Comparison of ENCODE assay signal across 13 cellular contexts in the genomic region with DNA sequence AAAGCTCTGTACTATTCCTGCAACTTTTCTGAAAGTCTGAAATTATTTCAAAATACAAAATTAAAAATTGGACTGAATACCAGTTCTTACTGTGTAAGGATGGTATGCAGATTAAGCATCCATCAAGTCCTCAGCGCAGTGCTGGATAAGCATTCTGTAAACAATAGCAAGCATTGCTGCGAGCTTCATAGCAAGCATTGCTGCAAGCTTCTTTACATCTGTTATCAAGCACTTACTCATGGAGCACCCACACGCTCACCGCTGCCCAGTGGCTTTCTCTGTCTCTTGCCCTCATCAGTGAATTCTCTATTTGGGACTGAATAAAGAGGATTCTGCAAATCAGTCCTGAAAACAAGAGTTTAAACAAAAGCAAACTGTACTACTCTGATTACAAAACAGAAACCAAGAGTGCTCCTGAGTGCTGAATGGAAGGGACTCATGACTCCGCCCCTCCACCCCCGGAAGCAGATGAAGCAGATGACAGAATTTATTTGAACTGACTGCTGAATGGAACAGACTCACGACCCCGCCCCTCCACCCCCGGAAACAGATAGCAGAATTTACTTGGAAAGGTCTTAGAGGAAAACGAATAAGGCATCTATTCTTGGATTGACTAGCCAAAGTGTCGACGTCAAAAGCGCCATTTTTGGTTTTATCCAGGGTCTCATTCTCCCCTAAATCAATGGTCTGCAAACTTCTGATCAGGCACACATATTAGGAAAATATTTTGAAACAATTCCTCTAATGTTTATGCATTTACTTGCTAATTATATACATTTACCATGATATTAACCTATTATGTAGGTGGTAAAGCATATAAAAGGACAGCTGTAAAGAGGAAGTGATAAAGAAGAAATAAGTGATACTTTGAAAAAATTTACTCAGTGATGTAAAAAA. TPM values are rescaled to one million over a fixed set of nuclear protein-coding genes. Genes with fewer than 3 reads are reported as not detected.
DNase-seq lines count a peak whose midpoint lies in the region; ATAC-seq, FAIRE-seq and TF ChIP-seq lines count a peak whose summit lies in the region.
"Had no signal": no experiment of that assay in that cellular context is flagged by ENCODE, and none has a peak within 500 bp of the region (broad histone marks: within the 10 kb centered on the region; RNA-seq: fewer than 3 reads in every experiment).

No MANE protein-coding gene starts in this region.

- H2AFZ ChIP-seq in K562 (ENCODE audit: low read depth, low read length) (no peak overlapping the region), neuronal stem cell (ENCODE audit: low read length) (peak overlapping the region; percentile 78)

- peaks cover 2 to 20% (median 12%) of the 10 kb centered on the region in 9 donors for H3K9me3 Mint-ChIP-seq in naive thymus-derived CD8-positive, alpha-beta T cell

- in situ Hi-C loops in K562 (cut with MboI) (no loop called here), GM13976 (cut with MboI; ENCODE audit: low sequenced_read_pairs, unreplicated experiment) (no loop called here)

- no peak overlapping the region for H3K4me3 Mint-ChIP-seq in naive thymus-derived CD8-positive, alpha-beta T cell
- H3K4me3 Mint-ChIP-seq: memory B cell; T-helper 1 cell treated with Interleukin-12 subunit alpha and Interleukin-12 subunit beta and Interleukin-4 antibody, amounts not matched to agents 30 μg/mL and 1 μg/mL, for 36 hours had no signal

- H3K9me1 ChIP-seq in K562 (ENCODE audit: control insufficient read depth, insufficient read depth, low read length) = no peaks in the 10 kb centered on the region

- H3K9me3 ChIP-seq in K562 (replicated peaks; ENCODE audit: control insufficient read depth, insufficient read depth, low read depth, low read length) = no peaks in the 10 kb centered on the region
- H3K9me3 ChIP-seq in neuronal stem cell (replicated peaks in 1 of 2; ENCODE audit: control insufficient read depth in 2 of 2, insufficient read depth in 1 of 2, low read depth in 1 of 2, low read length in 2 of 2) = peaks cover 0 to 2% of the 10 kb centered on the region in 2 donors

- H2BK120ac ChIP-seq in neuronal stem cell (ENCODE audit: low read depth, low read length) = no peak overlapping the region

- H3K79me1 ChIP-seq in neuronal stem cell (ENCODE audit: low read depth, low read length) = no peaks in the 10 kb centered on the region

- H3K36me3 ChIP-seq in K562 (ENCODE audit: control insufficient read depth, insufficient read depth, low read length) = no peaks in the 10 kb centered on the region
- no peaks in the 10 kb centered on the region for H3K36me3 ChIP-seq in neuronal stem cell (replicated peaks in 1 of 2; ENCODE audit: control insufficient read depth in 2 of 2, insufficient read depth in 2 of 2, low read length in 2 of 2)

- FAIRE-seq in K562 (lab: Jason Lieb, UNC) = no peak

- no peak overlapping the region for H3K27ac Mint-ChIP-seq in naive thymus-derived CD8-positive, alpha-beta T cell
- H3K27ac Mint-ChIP-seq: memory B cell; T-helper 1 cell treated with Interleukin-12 subunit alpha and Interleukin-12 subunit beta and Interleukin-4 antibody, amounts not matched to agents 30 μg/mL and 1 μg/mL, for 36 hours had no signal

- BruUV-seq in K562 (replicated peaks; lab: Mats Ljungman, UMichigan) = no TSS peak

- no peak overlapping the region for H2BK12ac ChIP-seq in neuronal stem cell (ENCODE audit: low read length)

- H3K27ac ChIP-seq in K562 (ENCODE audit: extremely low read depth, low read depth, low read length) = no peak overlapping the region
- H3K27ac ChIP-seq in neuronal stem cell (replicated peaks; ENCODE audit: low read length) = no peak overlapping the region

- no peaks in the 10 kb centered on the region for H3K4me1 Mint-ChIP-seq in naive thymus-derived CD8-positive, alpha-beta T cell
- H3K4me1 Mint-ChIP-seq: memory B cell had no signal

- 9% methylated on average over 13 of the region's 13 CpGs for WGBS in K562 (ENCODE audit: insufficient coverage, low coverage, missing lambda C conversion rate)
- WGBS in neuronal stem cell (ENCODE audit: extremely low coverage in 2 of 2, insufficient read length in 2 of 2, insufficient replicate concordance in 1 of 2), 2 donors = no CpG with 5 or more reads among the region's 13 CpGs

- no peaks in the 10 kb centered on the region for H3K27me3 ChIP-seq in K562 (ENCODE audit: control insufficient read depth in 2 of 2, insufficient read depth in 2 of 2, low read length in 2 of 2)
- H3K27me3 ChIP-seq in neuronal stem cell (ENCODE audit: control insufficient read depth in 3 of 3, insufficient read depth in 3 of 3, low read depth in 1 of 3, low read length in 3 of 3) = peaks cover 0 to 4% (median 0%) of the 10 kb centered on the region in 3 experiments

- POLR2A ChIA-PET in K562 (lab: Yijun Ruan, JAX) = no interaction called here
- POLR2A ChIA-PET in naive thymus-derived CD8-positive, alpha-beta T cell (lab: Charles Lee) = no interaction called here

- no peak overlapping the region for H3K4ac ChIP-seq in neuronal stem cell (ENCODE audit: low read length)

- H3K79me2 ChIP-seq in K562 (ENCODE audit: control insufficient read depth, insufficient read depth, low read length) = no peaks in the 10 kb centered on the region

- peaks cover 15 to 33% (median 16%) of the 10 kb centered on the region in 5 donors for H3K27me3 Mint-ChIP-seq in naive thymus-derived CD8-positive, alpha-beta T cell

- TF ChIP-seq CTCF in K562 (IDR thresholded peaks at IDR 0.05 in 2 of 3, conservative IDR thresholded peaks at IDR 0.05 in 1 of 3; ENCODE audit: insufficient read depth in 2 of 3, low read depth in 1 of 3, low read length in 3 of 3) (no peak), GM13976 (IDR thresholded peaks at IDR 0.05; ENCODE audit: borderline replicate concordance, control extremely low read depth, extremely low read depth, insufficient read depth, missing control alignments) (no peak)

- H3K23ac ChIP-seq in neuronal stem cell (ENCODE audit: low read depth, low read length, poor library complexity) = no peak overlapping the region

- H3K4me3 ChIP-seq in K562 = no peak overlapping the region
- no peak overlapping the region for H3K4me3 ChIP-seq in neuronal stem cell (ENCODE audit: low read length in 2 of 2)

- peaks cover 0 to 13% (median 0%) of the 10 kb centered on the region in 3 donors for H3K36me3 Mint-ChIP-seq in naive thymus-derived CD8-positive, alpha-beta T cell

- intact Hi-C loops in K562 (cut with micrococcal nuclease) = no loop called here

- no peaks in the 10 kb centered on the region for H4K20me1 ChIP-seq in K562 (replicated peaks; ENCODE audit: control insufficient read depth, insufficient read depth, low read length)

- ATAC-seq in K562 = peak; percentile 55; the same call in 1 of the 3 replicates
- no peak for ATAC-seq in naive thymus-derived CD8-positive, alpha-beta T cell
- ATAC-seq in GM18498 (IDR thresholded peaks at IDR 0.05; ENCODE audit: unreplicated experiment) = no peak

- no peak overlapping the region for H2AK5ac ChIP-seq in neuronal stem cell (ENCODE audit: low read depth, low read length)

- no peak for TF ChIP-seq POLR2A in K562 (conservative IDR thresholded peaks at IDR 0.05)

- no peak overlapping the region for H3K18ac ChIP-seq in neuronal stem cell (ENCODE audit: low read length)

- H2BK5ac ChIP-seq in neuronal stem cell (ENCODE audit: low read length) = no peak overlapping the region

- H3K9ac ChIP-seq in K562 (ENCODE audit: insufficient read depth in 1 of 2, low read depth in 2 of 2, low read length in 2 of 2) (no peak overlapping the region), neuronal stem cell (ENCODE audit: low read depth, low read length, poor library complexity) (no peak overlapping the region)

- no peak for TF ChIP-seq RAD21 in K562 (CRISPR knock-in tag; conservative IDR thresholded peaks at IDR 0.05 in 1 of 2, IDR thresholded peaks at IDR 0.05 in 1 of 2)

- H4K8ac ChIP-seq in neuronal stem cell (ENCODE audit: low read depth, low read length) = no peak overlapping the region

- H3K4me2 ChIP-seq in K562 (ENCODE audit: insufficient read depth, low read length) (0 out of 2 replicates have a peak overlapping the region, but pooled peaks have one; percentile 19), neuronal stem cell (ENCODE audit: insufficient read depth, low read length, poor library complexity, severe bottlenecking) (no peak overlapping the region)

- no peak overlapping the region for H4K91ac ChIP-seq in neuronal stem cell (ENCODE audit: low read depth, low read length, poor library complexity)

- DNase-seq in NCI-H748 (lab: John Stamatoyannopoulos, UW; ENCODE audit: unreplicated experiment) (peak; percentile 20), NCI-H748 treated with DMSO at 0.1 percent for 48 hours (lab: John Stamatoyannopoulos, UW) (no peak), LHCN-M2 (ENCODE audit: low read depth) (peak; percentile 1), K562 (ENCODE audit: extremely low read depth in 1 of 4, low spot score in 3 of 4) (peak; percentile 9 to 29 (median 23)), neuronal stem cell (ENCODE audit: low spot score) (no peak), GM13976 (ENCODE audit: low spot score) (no peak)
- DNase-seq in naive thymus-derived CD8-positive, alpha-beta T cell = no peak
- DNase-seq: activated T-cell treated with anti-CD3 and anti-CD28 coated beads, Interleukin-2, amount 50 U/mL, for 1 hour; cerebellar nuclear complex; NCI-H510A had no signal

- no peak overlapping the region for H2BK15ac ChIP-seq in neuronal stem cell (ENCODE audit: low read length)

- CTCF ChIA-PET in K562 (lab: Yijun Ruan, JAX; ENCODE audit: low intra/inter-chr PET ratio) = no interaction called here

- no peak for TF ChIP-seq EP300 in K562 (IDR thresholded peaks at IDR 0.05; ENCODE audit: low read length)

- H3K4me1 ChIP-seq in K562 (replicated peaks in 1 of 2; ENCODE audit: control insufficient read depth in 2 of 2, insufficient read depth in 2 of 2, low read length in 2 of 2) (no peaks in the 10 kb centered on the region), neuronal stem cell (ENCODE audit: control insufficient read depth in 2 of 2, insufficient read depth in 1 of 2, low read depth in 1 of 2, low read length in 2 of 2) (peaks cover 0 to 3% of the 10 kb centered on the region in 2 donors)

- H3K14ac ChIP-seq in neuronal stem cell (ENCODE audit: low read length) = no peak overlapping the region

RNA-seq across cellular contexts. Expression of a gene that starts 22.1 kb away (rescaled TPM):
- total RNA-seq in LHCN-M2 (2014; rRNA removed) (0.11 and 0.45 TPM in 2 replicates), K562 (2014; rRNA removed) (not detected in 2 replicates), K562 (2014; rRNA removed; fragmentation: Illumina TruSeq; extraction: Trizol) (not detected in 2 replicates), K562 (2015; rRNA removed; fragmentation: Illumina TruSeq; extraction: Trizol) (not detected in 2 replicates), K562 (2021) (not detected in 2 replicates)
- 2.6 TPM for polyA plus RNA-seq in LHCN-M2 (2012)
- not detected in 2 replicates for total RNA-seq in K562 (2011; cell fraction: chromatin; rRNA removed; ENCODE audit: low replicate concordance)
- not detected in 2 replicates for total RNA-seq in K562 (2011; cell fraction: nucleolus; rRNA removed)
- total RNA-seq in K562 (2011; cell fraction: nucleoplasm; rRNA removed) = not detected in 2 replicates
- polyA plus RNA-seq in K562 (2011; rRNA removed) (not detected in 2 replicates), K562 (2014; fragmentation: Illumina TruSeq; extraction: Trizol) (not detected in 2 replicates), K562 (2014; fragmentation: Nextera tagmentation; extraction: Ambion mirVana) (under 1 TPM in 1 of 2 experiments, not detected in 1; 0.03 TPM), K562 (2014; rRNA removed) (not detected in 2 replicates)
- polyA plus RNA-seq in K562 (2011; cell fraction: cytosol; rRNA removed) = not detected in 2 replicates
- not detected in 2 replicates for polyA plus RNA-seq in K562 (2011; cell fraction: nucleus; rRNA removed)
- polyA plus RNA-seq in K562 (2012) = 0.06 TPM in 1 of 2 replicates, not detected in the other
- polyA minus RNA-seq in K562 (2011; rRNA and poly(A)+ RNA removed) = not detected in 2 replicates
- not detected in 2 replicates for polyA minus RNA-seq in K562 (2011; cell fraction: cytosol; rRNA and poly(A)+ RNA removed)
- not detected in 2 replicates for polyA minus RNA-seq in K562 (2011; cell fraction: nucleus; rRNA and poly(A)+ RNA removed)
- polyA plus RNA-seq in neuronal stem cell (2013, experiment 1 of 2) = 1.0 TPM
- 0.97 TPM for polyA plus RNA-seq in neuronal stem cell (2013, experiment 2 of 2)
- total RNA-seq in naive thymus-derived CD8-positive, alpha-beta T cell = not detected
- polyA plus RNA-seq in naive thymus-derived CD8-positive, alpha-beta T cell = not detected

Comparison
In these comparisons a context has a peak if more than half of its experiments do, and no peak if none do; other contexts are left out.
1. DNase-seq: peak in NCI-H748 (single experiment), LHCN-M2 (single experiment) and K562 (4 of 4); none in NCI-H748 treated with DMSO at 0.1 percent for 48 hours (single experiment), neuronal stem cell (single experiment), naive thymus-derived CD8-positive, alpha-beta T cell (0 of 10) and GM13976 (single experiment).